ENCODE assay signal across 13 cellular contexts in genomic region chr1:23651069-23651808, GRCh38. TPM values are rescaled to one million over a fixed set of nuclear protein-coding genes. Genes with fewer than 3 reads are reported as not detected.
DNase-seq lines count a peak whose midpoint lies in the region; ATAC-seq and TF ChIP-seq lines count a peak whose summit lies in the region.
"Had no signal": no experiment of that assay in that cellular context is flagged by ENCODE, and none has a peak within 500 bp of the region (broad histone marks: within the 10 kb centered on the region; RNA-seq: fewer than 3 reads in every experiment).

No MANE protein-coding gene starts in this region.

- peaks cover 23 to 27% of the 10 kb centered on the region in 2 donors for H3K4me1 ChIP-seq in thyroid gland

- H3K27ac ChIP-seq in brain microvascular endothelial cell: no peak overlapping the region
- H3K27ac ChIP-seq in thyroid gland: peak overlapping the region; percentile 90 to 98 (median 97)
- H3K27ac ChIP-seq: HL-60 had no signal

- intact Hi-C loops in thyroid gland (cut with DNase I): no loop called here

- no peaks in the 10 kb centered on the region for H3K36me3 ChIP-seq in brain microvascular endothelial cell (replicated peaks)
- no peaks in the 10 kb centered on the region for H3K36me3 ChIP-seq in thyroid gland

- H3K4me3 ChIP-seq in brain microvascular endothelial cell (ENCODE audit: low read depth, low read length) (no peak overlapping the region), thyroid gland (replicated peaks in 1 of 3) (no peak overlapping the region)

- peak in 1 of 2 donors; percentile 71 for TF ChIP-seq POLR2A in thyroid gland (IDR thresholded peaks at IDR 0.05)

- no peak for TF ChIP-seq CTCF in brain microvascular endothelial cell (IDR thresholded peaks at IDR 0.05; ENCODE audit: low read depth, low read length, missing control alignments)
- TF ChIP-seq CTCF in thyroid gland (IDR thresholded peaks at IDR 0.05): no peak

- WGBS in thyroid gland, 2 donors: 44 to 49% methylated on average over 7 of the region's 7 CpGs

- H3K27me3 ChIP-seq in brain microvascular endothelial cell (replicated peaks) (peaks cover 2% of the 10 kb centered on the region), thyroid gland (no peaks in the 10 kb centered on the region)

- in situ Hi-C loops in brain microvascular endothelial cell (cut with HindIII; ENCODE audit: low pct_ligation_motif_present, low sequenced_read_pairs): no loop called here

- no peaks in the 10 kb centered on the region for H3K9me3 ChIP-seq in thyroid gland

- no peak for ATAC-seq in GM21825 (IDR thresholded peaks at IDR 0.05; ENCODE audit: unreplicated experiment)

- DNase-seq in DMS53 (lab: John Stamatoyannopoulos, UW) (peak; percentile 68), DMS53 treated with DMSO at 0.1 percent for 48 hours (lab: John Stamatoyannopoulos, UW; ENCODE audit: unreplicated experiment) (no peak), brain microvascular endothelial cell (peak; percentile 47), kidney tubule cell (ENCODE audit: low spot score) (peak; percentile 21), thyroid gland (peak; percentile 88 to 89), iPS-NIHi7 (ENCODE audit: extremely low spot score) (no peak), superior temporal gyrus (ENCODE audit: extremely low spot score) (no peak)
- DNase-seq: activated naive CD8-positive, alpha-beta T cell treated with anti-CD3 and anti-CD28 coated beads, Interleukin-2, amount 10 ng/mL, durations not matched to agents 7 days and 5 days; kidney; NCI-H1436; SHP77 had no signal

RNA-seq across cellular contexts. Expression of gene RPL11, which starts 40.4 kb away (rescaled TPM):
- total RNA-seq in thyroid gland: 1,000 to 10,000 TPM in 1 of 4 donors, 100 to 1,000 TPM in 3; 669 to 1,720 (median 801) TPM

Comparison
In these comparisons a context has a peak if more than half of its experiments do, and no peak if none do; other contexts are left out.
1. DNase-seq: peak in DMS53 (single experiment), brain microvascular endothelial cell (single experiment), kidney tubule cell (single experiment) and thyroid gland (2 of 2); none in DMS53 treated with DMSO at 0.1 percent for 48 hours (single experiment), iPS-NIHi7 (single experiment) and superior temporal gyrus (single experiment).